ENCODE assay signal across 23 cellular contexts in genomic region chr4:82618321-82618720, GRCh38.
A peak's percentile ranks its signal among the peaks of the same experiment; 100 is the strongest.
DNase-seq lines count a peak whose midpoint lies in the region; ATAC-seq lines count a peak whose summit lies in the region.
"Had no signal": no experiment of that assay in that cellular context is flagged by ENCODE, and none has a peak within 500 bp of the region (broad histone marks: within the 10 kb centered on the region; RNA-seq: fewer than 3 reads in every experiment).

No MANE protein-coding gene starts in this region.

- H3K4me3 ChIP-seq in adipocyte (ENCODE audit: low read length), result no peak overlapping the region
- H3K4me3 ChIP-seq: A549, lower lobe of right lung, MG63, prostate gland had no signal

- H3K9ac ChIP-seq in adipocyte (ENCODE audit: low read length), result no peak overlapping the region

- ATAC-seq in GM19023 (IDR thresholded peaks at IDR 0.05; ENCODE audit: unreplicated experiment), result no peak
- ATAC-seq: A549; activated CD8-positive, alpha-beta T cell treated with anti-CD3 and anti-CD28 coated beads, Interleukin-2, amount 10 ng/mL, durations not matched to agents 7 days and 5 days; foreskin keratinocyte; lower lobe of right lung; stimulated activated effector memory CD8-positive, alpha-beta T cell treated with anti-CD3 and anti-CD28 coated beads, Interleukin-12 subunit alpha, Interleukin-12 subunit beta, amount 100 ng/mL, for 72 hours had no signal

- H3K4me1 ChIP-seq in adipocyte (ENCODE audit: control insufficient read depth, insufficient read depth, low read length), result peaks cover 8% of the 10 kb centered on the region
- H3K4me1 ChIP-seq: A549, foreskin keratinocyte, lower lobe of right lung, prostate gland had no signal

- H3K9me3 ChIP-seq in adipocyte (ENCODE audit: control insufficient read depth, low read length), result no peaks in the 10 kb centered on the region
- H3K9me3 ChIP-seq: A549, lower lobe of right lung, MG63, prostate gland had no signal

- DNase-seq in AG08395 (ENCODE audit: low spot score) (peak; percentile 50), EL (peak; percentile 21), adipocyte (ENCODE audit: low read depth) (peak; percentile 74), glomerular visceral epithelial cell (ENCODE audit: extremely low spot score) (peak; percentile 30), NOMO-1 treated with dmso at 0.1 percent for 144 hours (lab: John Stamatoyannopoulos, UW; ENCODE audit: unreplicated experiment) (no peak), NAMALWA (ENCODE audit: low spot score) (no peak), NCI-H2081 (lab: John Stamatoyannopoulos, UW) (no peak)
- DNase-seq: activated CD4-positive, alpha-beta T cell treated with anti-CD3 and anti-CD28 coated beads for 1 hour; activated CD8-positive, alpha-beta T cell treated with anti-CD3 and anti-CD28 coated beads, Interleukin-2, amount 10 ng/mL, durations not matched to agents 7 days and 5 days; activated naive CD4-positive, alpha-beta T cell; amniotic stem cell; CD4-positive, alpha-beta T cell; dermis blood vessel endothelial cell; foreskin keratinocyte; hippocampal formation; lower lobe of right lung; MG63; NCI-H774; stimulated activated CD4-positive, alpha-beta T cell treated with anti-CD3 and anti-CD28 coated beads, Interleukin-2, amount 100 ng/mL, for 24 hours had no signal

- no peaks in the 10 kb centered on the region for H3K36me3 ChIP-seq in adipocyte (ENCODE audit: control insufficient read depth, insufficient read depth, low read length, severe bottlenecking)
- H3K36me3 ChIP-seq: lower lobe of right lung, MG63, prostate gland had no signal

- H3K27me3 ChIP-seq in adipocyte (replicated peaks; ENCODE audit: control insufficient read depth, insufficient read depth, low read length), result peaks cover 14% of the 10 kb centered on the region
- H3K27me3 ChIP-seq: MG63 had no signal

Comparison
In these comparisons a context has a peak if more than half of its experiments do, and no peak if none do; other contexts are left out.
1. DNase-seq: peak in AG08395 (single experiment), EL (single experiment), adipocyte (single experiment) and glomerular visceral epithelial cell (single experiment); none in NOMO-1 treated with dmso at 0.1 percent for 144 hours (single experiment), NAMALWA (single experiment) and NCI-H2081 (0 of 2).